In genomic region chr10:75431180-75432111, GRCh38 we compare ENCODE assay signal across 8 cellular contexts. TPM values are rescaled to one million over a fixed set of nuclear protein-coding genes. Genes with fewer than 3 reads are reported as not detected.
DNase-seq lines count a peak whose midpoint lies in the region; ATAC-seq and TF ChIP-seq lines count a peak whose summit lies in the region.

Gene LRMDA, plus strand, starts transcription at chr10:75431624.

- H3K36me3 ChIP-seq in osteoblast (ENCODE audit: insufficient read depth, low read length): no peaks in the 10 kb centered on the region

- CTCF ChIA-PET in activated CD4-positive, alpha-beta memory T cell treated with anti-CD3 and anti-CD28 coated beads, Interleukin-2, amount 10 ng/mL, durations not matched to agents 7 days and 5 days (lab: Charles Lee): no interaction called here

- no peak within 1 kb of the TSS for H3K27ac ChIP-seq in osteoblast (ENCODE audit: low read depth, low read length)

- H3K4me1 ChIP-seq in osteoblast (ENCODE audit: insufficient read depth, low read length): peaks cover 15% of the 10 kb centered on the region

- no peaks in the 10 kb centered on the region for H3K79me2 ChIP-seq in osteoblast (ENCODE audit: insufficient read depth, low read length)

- POLR2A ChIA-PET in activated CD4-positive, alpha-beta memory T cell treated with anti-CD3 and anti-CD28 coated beads, Interleukin-2, amount 10 ng/mL, durations not matched to agents 7 days and 5 days (lab: Charles Lee): no interaction called here

- H3K9me3 Mint-ChIP-seq in glutamatergic neuron (ENCODE audit: unreplicated experiment): peaks cover 2% of the 10 kb centered on the region
- H3K9me3 Mint-ChIP-seq in activated CD4-positive, alpha-beta memory T cell treated with anti-CD3 and anti-CD28 coated beads, Interleukin-2, amount 10 ng/mL, durations not matched to agents 7 days and 5 days: no peaks in the 10 kb centered on the region

- H3K27me3 ChIP-seq in osteoblast (ENCODE audit: insufficient read depth, low read length): no peaks in the 10 kb centered on the region

- TF ChIP-seq CTCF in glutamatergic neuron (IDR thresholded peaks at IDR 0.05; ENCODE audit: partially characterized antibody, unreplicated experiment) (no peak), osteoblast (IDR thresholded peaks at IDR 0.05; ENCODE audit: extremely low read depth, low read depth, low read length) (no peak)

- peak within 1 kb of the TSS; percentile 55 for H3K27ac Mint-ChIP-seq in glutamatergic neuron (ENCODE audit: unreplicated experiment)
- no peak within 1 kb of the TSS for H3K27ac Mint-ChIP-seq in activated CD4-positive, alpha-beta memory T cell treated with anti-CD3 and anti-CD28 coated beads, Interleukin-2, amount 10 ng/mL, durations not matched to agents 7 days and 5 days

- peak within 1 kb of the TSS; percentile 95 for H2AFZ ChIP-seq in osteoblast (ENCODE audit: low read length)

- ATAC-seq in GM21381 (IDR thresholded peaks at IDR 0.05; ENCODE audit: unreplicated experiment): no peak

- no peaks in the 10 kb centered on the region for H3K9me3 ChIP-seq in osteoblast (ENCODE audit: low read depth, low read length)

- peak; percentile 19 for DNase-seq in NCI-H2196 (lab: John Stamatoyannopoulos, UW; ENCODE audit: unreplicated experiment)
- DNase-seq in NCI-H2196 treated with DMSO at 0.1 percent for 48 hours (lab: John Stamatoyannopoulos, UW; ENCODE audit: unreplicated experiment): no peak
- DNase-seq in SKM-1 (lab: John Stamatoyannopoulos, UW; ENCODE audit: unreplicated experiment): peak; percentile 49
- DNase-seq in glutamatergic neuron: peak; percentile 52
- peak; percentile 95 for DNase-seq in osteoblast (ENCODE audit: insufficient read length, low spot score, missing footprints)
- DNase-seq in activated CD4-positive, alpha-beta memory T cell treated with anti-CD3 and anti-CD28 coated beads, Interleukin-2, amount 10 ng/mL, durations not matched to agents 7 days and 5 days: no peak
- DNase-seq in activated naive CD4-positive, alpha-beta T cell treated with anti-CD3 and anti-CD28 coated beads, Interleukin-2, amount 50 U/mL, for 16 hours: no peak

- no peaks in the 10 kb centered on the region for H4K20me1 ChIP-seq in osteoblast (ENCODE audit: insufficient read depth, low read length)

- peaks cover 13% of the 10 kb centered on the region for H3K27me3 Mint-ChIP-seq in glutamatergic neuron (ENCODE audit: unreplicated experiment)
- H3K27me3 Mint-ChIP-seq in activated CD4-positive, alpha-beta memory T cell treated with anti-CD3 and anti-CD28 coated beads, Interleukin-2, amount 10 ng/mL, durations not matched to agents 7 days and 5 days: peaks cover 47% of the 10 kb centered on the region

- peaks cover 2% of the 10 kb centered on the region for H3K4me1 Mint-ChIP-seq in glutamatergic neuron (ENCODE audit: low read depth, unreplicated experiment)
- H3K4me1 Mint-ChIP-seq in activated CD4-positive, alpha-beta memory T cell treated with anti-CD3 and anti-CD28 coated beads, Interleukin-2, amount 10 ng/mL, durations not matched to agents 7 days and 5 days: peaks cover 1% of the 10 kb centered on the region

- H3K36me3 Mint-ChIP-seq in glutamatergic neuron (ENCODE audit: unreplicated experiment): no peaks in the 10 kb centered on the region
- H3K36me3 Mint-ChIP-seq in activated CD4-positive, alpha-beta memory T cell treated with anti-CD3 and anti-CD28 coated beads, Interleukin-2, amount 10 ng/mL, durations not matched to agents 7 days and 5 days (ENCODE audit: low read depth): no peaks in the 10 kb centered on the region

- H3K4me3 Mint-ChIP-seq in glutamatergic neuron (ENCODE audit: unreplicated experiment): peak within 1 kb of the TSS; percentile 93
- H3K4me3 Mint-ChIP-seq in activated CD4-positive, alpha-beta memory T cell treated with anti-CD3 and anti-CD28 coated beads, Interleukin-2, amount 10 ng/mL, durations not matched to agents 7 days and 5 days: no peak within 1 kb of the TSS

- peak within 1 kb of the TSS; percentile 86 for H3K4me2 ChIP-seq in osteoblast (ENCODE audit: insufficient read depth, low read length)

- H3K4me3 ChIP-seq in osteoblast (ENCODE audit: insufficient read depth, low read length): peak within 1 kb of the TSS; percentile 79

RNA-seq across cellular contexts. Expression of gene LRMDA, which starts in this region (rescaled TPM):
- total RNA-seq in glutamatergic neuron (ENCODE audit: unreplicated experiment): 2.1 TPM
- total RNA-seq in osteoblast: 17.1 and 18.5 TPM in 2 replicates
- not detected for total RNA-seq in activated CD4-positive, alpha-beta memory T cell treated with anti-CD3 and anti-CD28 coated beads, Interleukin-2, amount 10 ng/mL, durations not matched to agents 7 days and 5 days

Comparison
In these comparisons a context has a peak if more than half of its experiments do, and no peak if none do; other contexts are left out.
1. DNase-seq: peak in NCI-H2196 (single experiment), SKM-1 (single experiment), glutamatergic neuron (single experiment) and osteoblast (single experiment); none in NCI-H2196 treated with DMSO at 0.1 percent for 48 hours (single experiment), activated CD4-positive, alpha-beta memory T cell treated with anti-CD3 and anti-CD28 coated beads, Interleukin-2, amount 10 ng/mL, durations not matched to agents 7 days and 5 days (single experiment) and activated naive CD4-positive, alpha-beta T cell treated with anti-CD3 and anti-CD28 coated beads, Interleukin-2, amount 50 U/mL, for 16 hours (single experiment).